ENCODE assay signal across 8 cellular contexts in genomic region chr15:75732809-75733451, GRCh38. TPM values are rescaled to one million over a fixed set of nuclear protein-coding genes. Genes with fewer than 3 reads are reported as not detected.
A peak's percentile ranks its signal among the peaks of the same experiment; 100 is the strongest.
DNase-seq lines count a peak whose midpoint lies in the region; ATAC-seq and TF ChIP-seq lines count a peak whose summit lies in the region.

No MANE protein-coding gene starts in this region.

- H3K27ac Mint-ChIP-seq in Calu3 (ENCODE audit: unreplicated experiment): no peak overlapping the region
- no peak overlapping the region for H3K27ac Mint-ChIP-seq in activated naive CD4-positive, alpha-beta T cell treated with anti-CD3 and anti-CD28 coated beads, Interleukin-2, amount 50 U/mL, for 24 hours

- CTCF ChIA-PET in Calu3 (lab: Charles Lee): interaction anchor here (0.5 to 1.2 kb wide), 6 partner anchors 9 to 365 kb away, joined by 3 to 12 read pairs (median 5); a partner anchor contains a TSS

- H3K9me3 Mint-ChIP-seq in Calu3 (ENCODE audit: low read depth, unreplicated experiment): no peaks in the 10 kb centered on the region
- H3K9me3 Mint-ChIP-seq in activated naive CD4-positive, alpha-beta T cell treated with anti-CD3 and anti-CD28 coated beads, Interleukin-2, amount 50 U/mL, for 24 hours: no peaks in the 10 kb centered on the region

- H3K27me3 Mint-ChIP-seq in Calu3 (ENCODE audit: unreplicated experiment): peaks cover 20% of the 10 kb centered on the region
- peaks cover 6% of the 10 kb centered on the region for H3K27me3 Mint-ChIP-seq in activated naive CD4-positive, alpha-beta T cell treated with anti-CD3 and anti-CD28 coated beads, Interleukin-2, amount 50 U/mL, for 24 hours

- H3K4me1 Mint-ChIP-seq in Calu3 (ENCODE audit: low read depth, unreplicated experiment): peaks cover 4% of the 10 kb centered on the region
- H3K4me1 Mint-ChIP-seq in activated naive CD4-positive, alpha-beta T cell treated with anti-CD3 and anti-CD28 coated beads, Interleukin-2, amount 50 U/mL, for 24 hours: peaks cover 15% of the 10 kb centered on the region

- no TSS peak for BruUV-seq in Calu3 (replicated peaks; lab: Mats Ljungman, UMichigan)

- intact Hi-C loops in Calu3 (cut with micrococcal nuclease; ENCODE audit: unreplicated experiment) (no loop called here), Right ventricle myocardium superior (cut with DNase I) (loop anchor here (5.0 to 10.0 kb wide), 2 partner anchors 64 to 98 kb away; no protein-coding TSS in a partner anchor), posterior vena cava (cut with DNase I) (loop anchor here in 1 of 2 donors (10.0 kb wide), 1 partner anchor 48 kb away; no protein-coding TSS in a partner anchor)

- peaks cover 15% of the 10 kb centered on the region for H3K36me3 Mint-ChIP-seq in Calu3 (ENCODE audit: insufficient read depth, unreplicated experiment)
- H3K36me3 Mint-ChIP-seq in activated naive CD4-positive, alpha-beta T cell treated with anti-CD3 and anti-CD28 coated beads, Interleukin-2, amount 50 U/mL, for 24 hours: no peaks in the 10 kb centered on the region

- DNase-seq in Calu3 (peak; percentile 87), RPMI7951 (ENCODE audit: low read depth) (peak; percentile 62), Right ventricle myocardium superior (peak; percentile 73), posterior vena cava (ENCODE audit: low spot score) (peak; percentile 87), DMS153 (lab: John Stamatoyannopoulos, UW) (no peak), activated gamma-delta T cell treated with Interleukin-2 at 50 U/mL for 16 hours (no peak)

- peak; percentile 90 for TF ChIP-seq CTCF in Calu3 (IDR thresholded peaks at IDR 0.05; ENCODE audit: unreplicated experiment)

- peak; percentile 51 for ATAC-seq in HG02588 (IDR thresholded peaks at IDR 0.05; ENCODE audit: unreplicated experiment)
- ATAC-seq in Right ventricle myocardium superior (ENCODE audit: poor library complexity): peak; percentile 74

- no peak overlapping the region for H3K4me3 Mint-ChIP-seq in Calu3 (ENCODE audit: low read depth, unreplicated experiment)
- H3K4me3 Mint-ChIP-seq in activated naive CD4-positive, alpha-beta T cell treated with anti-CD3 and anti-CD28 coated beads, Interleukin-2, amount 50 U/mL, for 24 hours: peak overlapping the region; percentile 19

RNA-seq across cellular contexts. Expression of gene CSPG4, which starts 20.3 kb away (rescaled TPM):
- total RNA-seq in Calu3 (2022): 0.05 TPM in 1 of 2 replicates, not detected in the other
- 31.4 and 52.5 TPM in 2 replicates for total RNA-seq in RPMI7951 (2014; rRNA removed; shearing (Covaris generic))
- total RNA-seq in Right ventricle myocardium superior: 5.2 TPM
- 100 to 1,000 TPM in 1 of 2 donors, 10 to 100 TPM in 1; 90.4 to 134 TPM for total RNA-seq in posterior vena cava

Comparison
In these comparisons a context has a peak if more than half of its experiments do, and no peak if none do; other contexts are left out.
1. DNase-seq: peak in Calu3 (single experiment), RPMI7951 (single experiment), Right ventricle myocardium superior (single experiment) and posterior vena cava (single experiment); none in DMS153 (single experiment) and activated gamma-delta T cell treated with Interleukin-2 at 50 U/mL for 16 hours (single experiment).